2 cellular contexts compared by ENCODE assay signal in genomic region chr13:102598061-102598460, GRCh38.
A peak's percentile ranks its signal among the peaks of the same experiment; 100 is the strongest.
TF ChIP-seq lines count a peak whose summit lies in the region.

No MANE protein-coding gene starts in this region.

TF ChIP-seq in HCT116, 20 proteins besides CTCF, POLR2A, EP300 and RAD21:
- TF ChIP-seq, protein P1, sequence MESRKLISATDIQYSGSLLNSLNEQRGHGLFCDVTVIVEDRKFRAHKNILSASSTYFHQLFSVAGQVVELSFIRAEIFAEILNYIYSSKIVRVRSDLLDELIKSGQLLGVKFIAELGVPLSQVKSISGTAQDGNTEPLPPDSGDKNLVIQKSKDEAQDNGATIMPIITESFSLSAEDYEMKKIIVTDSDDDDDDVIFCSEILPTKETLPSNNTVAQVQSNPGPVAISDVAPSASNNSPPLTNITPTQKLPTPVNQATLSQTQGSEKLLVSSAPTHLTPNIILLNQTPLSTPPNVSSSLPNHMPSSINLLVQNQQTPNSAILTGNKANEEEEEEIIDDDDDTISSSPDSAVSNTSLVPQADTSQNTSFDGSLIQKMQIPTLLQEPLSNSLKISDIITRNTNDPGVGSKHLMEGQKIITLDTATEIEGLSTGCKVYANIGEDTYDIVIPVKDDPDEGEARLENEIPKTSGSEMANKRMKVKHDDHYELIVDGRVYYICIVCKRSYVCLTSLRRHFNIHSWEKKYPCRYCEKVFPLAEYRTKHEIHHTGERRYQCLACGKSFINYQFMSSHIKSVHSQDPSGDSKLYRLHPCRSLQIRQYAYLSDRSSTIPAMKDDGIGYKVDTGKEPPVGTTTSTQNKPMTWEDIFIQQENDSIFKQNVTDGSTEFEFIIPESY (IDR thresholded peaks at IDR 0.05; ENCODE audit: extremely low read depth, insufficient replicate concordance, low read length), result no peak
- TF ChIP-seq SP1 (IDR thresholded peaks at IDR 0.05; ENCODE audit: low read depth) (no peak), CBX3 (IDR thresholded peaks at IDR 0.05; ENCODE audit: low read depth) (no peak), FOSL1 (IDR thresholded peaks at IDR 0.05; ENCODE audit: low read depth) (no peak), CEBPB (IDR thresholded peaks at IDR 0.05; ENCODE audit: low read depth) (no peak), SIN3A (IDR thresholded peaks at IDR 0.05; ENCODE audit: low read depth) (no peak), TCF7L2 (IDR thresholded peaks at IDR 0.05; ENCODE audit: borderline replicate concordance, extremely low read depth, insufficient read depth, insufficient read length) (no peak), EZH2 (IDR thresholded peaks at IDR 0.05) (no peak), YY1 (IDR thresholded peaks at IDR 0.05; ENCODE audit: extremely low read depth, insufficient replicate concordance, low read depth, low read length) (no peak), EGR1 (IDR thresholded peaks at IDR 0.05; ENCODE audit: low read depth) (no peak), POLR2AphosphoS5 (IDR thresholded peaks at IDR 0.05; ENCODE audit: low read depth, low read length) (no peak), ATF3 (IDR thresholded peaks at IDR 0.05) (no peak), ZFX (IDR thresholded peaks at IDR 0.05) (no peak)
TF ChIP-seq in HCT116: peak in this region for 0.

TF ChIP-seq in K562, 482 proteins besides CTCF, POLR2A, EP300 and RAD21:
- TF ChIP-seq ZNF384 (IDR thresholded peaks at IDR 0.05; ENCODE audit: low read depth, low read length) (no peak), CTBP1 (IDR thresholded peaks at IDR 0.05; ENCODE audit: borderline replicate concordance) (peak; percentile 25; the same call in 1 of the 2 replicates)
